Comparison of ENCODE assay signal across 7 cellular contexts in genomic region chr1:206380163-206380790, GRCh38.
A peak's percentile ranks its signal among the peaks of the same experiment; 100 is the strongest.
DNase-seq lines count a peak whose midpoint lies in the region; ATAC-seq and TF ChIP-seq lines count a peak whose summit lies in the region.
"Not testable (repeated sequence)": the region's sequence is repeated elsewhere in the genome, so short reads cannot be mapped to it uniquely, and the experiment has no call there.

No MANE protein-coding gene starts in this region.

- not testable (repeated sequence) for H3K27me3 ChIP-seq in adipocyte (replicated peaks; ENCODE audit: control insufficient read depth, insufficient read depth, low read length)

- not testable (repeated sequence) for H3K9ac ChIP-seq in adipocyte (ENCODE audit: low read length)

- not testable (repeated sequence) for H3K36me3 Mint-ChIP-seq in T-helper 2 cell treated with Interferon-gamma antibody and Interleukin-4, amounts not matched to agents 5 μg/mL and 100 μg/mL, for 36 hours (ENCODE audit: low read depth)

- H3K9me3 Mint-ChIP-seq in T-helper 2 cell treated with Interferon-gamma antibody and Interleukin-4, amounts not matched to agents 5 μg/mL and 100 μg/mL, for 36 hours: not testable (repeated sequence)

- not testable (repeated sequence) for H3K36me3 ChIP-seq in adipocyte (ENCODE audit: control insufficient read depth, insufficient read depth, low read length, severe bottlenecking)

- not testable (repeated sequence) for H3K4me1 ChIP-seq in adipocyte (ENCODE audit: control insufficient read depth, insufficient read depth, low read length)

- H3K27me3 Mint-ChIP-seq in T-helper 2 cell treated with Interferon-gamma antibody and Interleukin-4, amounts not matched to agents 5 μg/mL and 100 μg/mL, for 36 hours (ENCODE audit: low read depth): not testable (repeated sequence)

- peak; percentile 13 for ATAC-seq in left lobe of liver

- H3K9me3 ChIP-seq in adipocyte (ENCODE audit: control insufficient read depth, low read length): not testable (repeated sequence)

- DNase-seq in GM04503 (ENCODE audit: low read depth): peak; percentile 23
- peak; percentile 94 for DNase-seq in MV-4-11 (lab: John Stamatoyannopoulos, UW)
- DNase-seq in T-helper 2 cell treated with Interferon-gamma antibody and Interleukin-4, amounts not matched to agents 5 μg/mL and 100 μg/mL, for 36 hours (ENCODE audit: low spot score): peak; percentile 6
- DNase-seq in adipocyte (ENCODE audit: low read depth): peak; percentile 36
- peak; percentile 78 for DNase-seq in fibroblast of pulmonary artery (ENCODE audit: low read depth)
- DNase-seq in left lobe of liver (ENCODE audit: low spot score): not testable (repeated sequence)
- peak; percentile 59 for DNase-seq in pons (ENCODE audit: low spot score)

- H3K27ac Mint-ChIP-seq in T-helper 2 cell treated with Interferon-gamma antibody and Interleukin-4, amounts not matched to agents 5 μg/mL and 100 μg/mL, for 36 hours: peak overlapping the region; percentile 62

- H3K4me1 Mint-ChIP-seq in T-helper 2 cell treated with Interferon-gamma antibody and Interleukin-4, amounts not matched to agents 5 μg/mL and 100 μg/mL, for 36 hours (ENCODE audit: low read depth): not testable (repeated sequence)

- TF ChIP-seq CTCF in fibroblast of pulmonary artery (IDR thresholded peaks at IDR 0.05; ENCODE audit: low read length, missing control alignments): not testable (repeated sequence)

- H3K4me3 ChIP-seq in adipocyte (ENCODE audit: low read length); fibroblast of pulmonary artery (replicated peaks; ENCODE audit: low read depth, low read length): not testable (repeated sequence)

- not testable (repeated sequence) for H3K4me3 Mint-ChIP-seq in T-helper 2 cell treated with Interferon-gamma antibody and Interleukin-4, amounts not matched to agents 5 μg/mL and 100 μg/mL, for 36 hours
